14 cellular contexts compared by ENCODE assay signal in genomic region chr18:2302628-2303516, GRCh38.
DNase-seq lines count a peak whose midpoint lies in the region; ATAC-seq, FAIRE-seq and TF ChIP-seq lines count a peak whose summit lies in the region.
"Had no signal": no experiment of that assay in that cellular context is flagged by ENCODE, and none has a peak within 500 bp of the region (broad histone marks: within the 10 kb centered on the region; RNA-seq: fewer than 3 reads in every experiment).

No MANE protein-coding gene starts in this region.

- no peak for ATAC-seq in naive thymus-derived CD4-positive, alpha-beta T cell

- no peaks in the 10 kb centered on the region for H3K36me3 Mint-ChIP-seq in activated T-cell treated with anti-CD3 and anti-CD28 coated beads, Interleukin-2, amount 50 U/mL, for 24 hours (ENCODE audit: low read depth)
- H3K36me3 Mint-ChIP-seq in activated CD4-positive, alpha-beta T cell treated with anti-CD3 and anti-CD28 coated beads, Interleukin-2, amount 10 ng/mL, durations not matched to agents 24 days and 14 days (ENCODE audit: low read depth) = no peaks in the 10 kb centered on the region
- no peaks in the 10 kb centered on the region for H3K36me3 Mint-ChIP-seq in naive thymus-derived CD4-positive, alpha-beta T cell

- H3K27ac ChIP-seq in epithelial cell of prostate (peak overlapping the region; percentile 86), dorsolateral prefrontal cortex (no peak overlapping the region)
- H3K27ac ChIP-seq in naive thymus-derived CD4-positive, alpha-beta T cell (ENCODE audit: low read depth, low read length) = no peak overlapping the region

- TF ChIP-seq CTCF in dorsolateral prefrontal cortex (IDR thresholded peaks at IDR 0.05 in 54 of 56, conservative IDR thresholded peaks at IDR 0.05 in 2 of 56; ENCODE audit: low read depth in 1 of 56, partially characterized antibody in 56 of 56) = no peak

- H3K4me1 Mint-ChIP-seq in activated T-cell treated with anti-CD3 and anti-CD28 coated beads, Interleukin-2, amount 50 U/mL, for 24 hours (ENCODE audit: low read depth) = no peaks in the 10 kb centered on the region
- H3K4me1 Mint-ChIP-seq in activated CD4-positive, alpha-beta T cell treated with anti-CD3 and anti-CD28 coated beads, Interleukin-2, amount 10 ng/mL, durations not matched to agents 24 days and 14 days = no peaks in the 10 kb centered on the region
- no peaks in the 10 kb centered on the region for H3K4me1 Mint-ChIP-seq in naive thymus-derived CD4-positive, alpha-beta T cell
- H3K4me1 Mint-ChIP-seq: neural crest cell had no signal

- no peak overlapping the region for H3K4me3 Mint-ChIP-seq in activated T-cell treated with anti-CD3 and anti-CD28 coated beads, Interleukin-2, amount 50 U/mL, for 24 hours
- no peak overlapping the region for H3K4me3 Mint-ChIP-seq in activated CD4-positive, alpha-beta T cell treated with anti-CD3 and anti-CD28 coated beads, Interleukin-2, amount 10 ng/mL, durations not matched to agents 24 days and 14 days
- no peak overlapping the region for H3K4me3 Mint-ChIP-seq in naive thymus-derived CD4-positive, alpha-beta T cell
- H3K4me3 Mint-ChIP-seq: neural crest cell had no signal

- POLR2A ChIA-PET in naive thymus-derived CD4-positive, alpha-beta T cell (lab: Charles Lee) = no interaction called here

- peak; percentile 18 for DNase-seq in GM03348 (ENCODE audit: low spot score)
- peak; percentile 34 for DNase-seq in RCC 7860 (ENCODE audit: low spot score)
- peak; percentile 5 for DNase-seq in epithelial cell of prostate (ENCODE audit: low read depth, low spot score)
- DNase-seq in non-pigmented ciliary epithelial cell (ENCODE audit: low read depth) = peak; percentile 30
- no peak for DNase-seq in dorsolateral prefrontal cortex
- DNase-seq in activated T-cell treated with anti-CD3 and anti-CD28 coated beads, Interleukin-2, amount 50 U/mL, for 24 hours = no peak
- no peak for DNase-seq in activated CD4-positive, alpha-beta T cell treated with anti-CD3 and anti-CD28 coated beads, Interleukin-2, amount 10 ng/mL, durations not matched to agents 24 days and 14 days
- no peak for DNase-seq in naive thymus-derived CD4-positive, alpha-beta T cell
- DNase-seq: activated CD4-positive, CD25-positive, alpha-beta regulatory T cell treated with anti-CD3 and anti-CD28 coated beads, Interleukin-2, amount 50 U/mL, for 72 hours; COR-L47; cortex of kidney; NCI-H1694; stimulated activated naive CD4-positive, alpha-beta T cell had no signal

- H3K36me3 ChIP-seq in naive thymus-derived CD4-positive, alpha-beta T cell (ENCODE audit: control insufficient read depth in 2 of 3, insufficient read depth in 3 of 3, low read length in 3 of 3) = no peaks in the 10 kb centered on the region

- no peaks in the 10 kb centered on the region for H3K9me3 ChIP-seq in naive thymus-derived CD4-positive, alpha-beta T cell (ENCODE audit: control insufficient read depth in 2 of 3, low read length in 3 of 3)

- H3K9me3 Mint-ChIP-seq in activated T-cell treated with anti-CD3 and anti-CD28 coated beads, Interleukin-2, amount 50 U/mL, for 24 hours = no peaks in the 10 kb centered on the region
- H3K9me3 Mint-ChIP-seq in activated CD4-positive, alpha-beta T cell treated with anti-CD3 and anti-CD28 coated beads, Interleukin-2, amount 10 ng/mL, durations not matched to agents 24 days and 14 days = no peaks in the 10 kb centered on the region
- no peaks in the 10 kb centered on the region for H3K9me3 Mint-ChIP-seq in naive thymus-derived CD4-positive, alpha-beta T cell
- H3K9me3 Mint-ChIP-seq: neural crest cell had no signal

- CTCF ChIA-PET in naive thymus-derived CD4-positive, alpha-beta T cell (lab: Charles Lee) = no interaction called here

- H3K4me1 ChIP-seq in naive thymus-derived CD4-positive, alpha-beta T cell (ENCODE audit: control insufficient read depth in 2 of 2, insufficient read depth in 2 of 2, low read length in 2 of 2) = no peaks in the 10 kb centered on the region

- peaks cover 0 to 3% (median 0%) of the 10 kb centered on the region in 45 donors for H3K27me3 ChIP-seq in dorsolateral prefrontal cortex
- no peaks in the 10 kb centered on the region for H3K27me3 ChIP-seq in naive thymus-derived CD4-positive, alpha-beta T cell (ENCODE audit: control insufficient read depth in 2 of 2, insufficient read depth in 2 of 2, low read length in 2 of 2)

- peaks cover 3% of the 10 kb centered on the region for H3K27me3 Mint-ChIP-seq in activated T-cell treated with anti-CD3 and anti-CD28 coated beads, Interleukin-2, amount 50 U/mL, for 24 hours
- peaks cover 19% of the 10 kb centered on the region for H3K27me3 Mint-ChIP-seq in activated CD4-positive, alpha-beta T cell treated with anti-CD3 and anti-CD28 coated beads, Interleukin-2, amount 10 ng/mL, durations not matched to agents 24 days and 14 days
- peaks cover 22 to 45% (median 40%) of the 10 kb centered on the region in 5 donors for H3K27me3 Mint-ChIP-seq in naive thymus-derived CD4-positive, alpha-beta T cell

- H3K27ac Mint-ChIP-seq in activated T-cell treated with anti-CD3 and anti-CD28 coated beads, Interleukin-2, amount 50 U/mL, for 24 hours = no peak overlapping the region
- H3K27ac Mint-ChIP-seq in activated CD4-positive, alpha-beta T cell treated with anti-CD3 and anti-CD28 coated beads, Interleukin-2, amount 10 ng/mL, durations not matched to agents 24 days and 14 days = no peak overlapping the region
- H3K27ac Mint-ChIP-seq in naive thymus-derived CD4-positive, alpha-beta T cell = no peak overlapping the region

- intact Hi-C loops in dorsolateral prefrontal cortex (cut with DNase I) = no loop called here
- intact Hi-C loops in activated CD4-positive, alpha-beta T cell treated with anti-CD3 and anti-CD28 coated beads, Interleukin-2, amount 10 ng/mL, durations not matched to agents 24 days and 14 days (cut with micrococcal nuclease) = no loop called here
- intact Hi-C loops in naive thymus-derived CD4-positive, alpha-beta T cell (cut with micrococcal nuclease) = no loop called here

- H3K4me3 ChIP-seq in dorsolateral prefrontal cortex = no peak overlapping the region
- H3K4me3 ChIP-seq in naive thymus-derived CD4-positive, alpha-beta T cell (ENCODE audit: low read length) = no peak overlapping the region

- FAIRE-seq in RCC 7860 (lab: Jason Lieb, UNC) = no peak

Comparison
In these comparisons a context has a peak if more than half of its experiments do, and no peak if none do; other contexts are left out.
1. DNase-seq: peak in GM03348 (single experiment), RCC 7860 (single experiment), epithelial cell of prostate (single experiment) and non-pigmented ciliary epithelial cell (single experiment); none in dorsolateral prefrontal cortex (0 of 10), activated T-cell treated with anti-CD3 and anti-CD28 coated beads, Interleukin-2, amount 50 U/mL, for 24 hours (single experiment), activated CD4-positive, alpha-beta T cell treated with anti-CD3 and anti-CD28 coated beads, Interleukin-2, amount 10 ng/mL, durations not matched to agents 24 days and 14 days (single experiment) and naive thymus-derived CD4-positive, alpha-beta T cell (0 of 9).